27 cellular contexts compared by ENCODE assay signal in genomic region chr20:25071722-25072121, GRCh38. TPM values are rescaled to one million over a fixed set of nuclear protein-coding genes. Genes with fewer than 3 reads are reported as not detected.
DNase-seq lines count a peak whose midpoint lies in the region; ATAC-seq and TF ChIP-seq lines count a peak whose summit lies in the region.
"Had no signal": no experiment of that assay in that cellular context is flagged by ENCODE, and none has a peak within 500 bp of the region (broad histone marks: within the 10 kb centered on the region; RNA-seq: fewer than 3 reads in every experiment).

No MANE protein-coding gene starts in this region.

- H3K4me1 Mint-ChIP-seq in endothelial cell (ENCODE audit: unreplicated experiment), result peaks cover 4% of the 10 kb centered on the region
- no peaks in the 10 kb centered on the region for H3K4me1 Mint-ChIP-seq in activated CD4-positive, alpha-beta T cell treated with anti-CD3 and anti-CD28 coated beads, Interleukin-2, amount 10 ng/mL, durations not matched to agents 24 days and 14 days
- H3K4me1 Mint-ChIP-seq in activated CD4-positive, alpha-beta memory T cell treated with anti-CD3 and anti-CD28 coated beads, Interleukin-2, amount 10 ng/mL, durations not matched to agents 7 days and 5 days, result no peaks in the 10 kb centered on the region
- H3K4me1 Mint-ChIP-seq: activated B cell treated with CpG ODN at 0.5 μM for 24 hours, memory B cell had no signal

- intact Hi-C loops in activated CD4-positive, alpha-beta T cell treated with anti-CD3 and anti-CD28 coated beads, Interleukin-2, amount 10 ng/mL, durations not matched to agents 24 days and 14 days (cut with micrococcal nuclease), result no loop called here

- ATAC-seq in HG03159 (IDR thresholded peaks at IDR 0.05; ENCODE audit: unreplicated experiment), result no peak
- ATAC-seq: left colon had no signal

- no peak overlapping the region for H3K4me3 ChIP-seq in H7 (ENCODE audit: insufficient read depth, low read depth, low read length)
- H3K4me3 ChIP-seq: BLaER1 treated with 17β-estradiol and CSF1 and Interleukin-3, amounts not matched to agents 10 nM and 100 nM; cardiac muscle cell; esophagus muscularis mucosa; HAP-1; heart right ventricle; prostate gland; SJSA1; thyroid gland had no signal

- no peak overlapping the region for H3K4me3 Mint-ChIP-seq in endothelial cell (ENCODE audit: unreplicated experiment)
- no peak overlapping the region for H3K4me3 Mint-ChIP-seq in activated CD4-positive, alpha-beta T cell treated with anti-CD3 and anti-CD28 coated beads, Interleukin-2, amount 10 ng/mL, durations not matched to agents 24 days and 14 days
- H3K4me3 Mint-ChIP-seq in activated CD4-positive, alpha-beta memory T cell treated with anti-CD3 and anti-CD28 coated beads, Interleukin-2, amount 10 ng/mL, durations not matched to agents 7 days and 5 days, result no peak overlapping the region
- H3K4me3 Mint-ChIP-seq: activated B cell treated with CpG ODN at 0.5 μM for 24 hours; activated naive CD8-positive, alpha-beta T cell; memory B cell; stimulated activated naive CD8-positive, alpha-beta T cell treated with anti-CD3 and anti-CD28 coated beads, Interleukin-15, Interleukin-2, amounts not matched to agents 100 ng/mL and 50 ng/mL, for 24 hours had no signal

- TF ChIP-seq RAD21 in Ishikawa (IDR thresholded peaks at IDR 0.05; ENCODE audit: low read depth), result no peak

- H3K27ac Mint-ChIP-seq in endothelial cell (ENCODE audit: unreplicated experiment), result no peak overlapping the region
- no peak overlapping the region for H3K27ac Mint-ChIP-seq in activated CD4-positive, alpha-beta T cell treated with anti-CD3 and anti-CD28 coated beads, Interleukin-2, amount 10 ng/mL, durations not matched to agents 24 days and 14 days
- no peak overlapping the region for H3K27ac Mint-ChIP-seq in activated CD4-positive, alpha-beta memory T cell treated with anti-CD3 and anti-CD28 coated beads, Interleukin-2, amount 10 ng/mL, durations not matched to agents 7 days and 5 days
- H3K27ac Mint-ChIP-seq: activated B cell treated with CpG ODN at 0.5 μM for 24 hours; activated naive CD8-positive, alpha-beta T cell; activated T-helper 2 cell treated with anti-CD3 and anti-CD28 coated beads, Interferon-gamma antibody, Interleukin-2, Interleukin-4, amounts not matched to agents 10 μg/mL and 5 μg/mL and 100 μg/mL, durations not matched to agents 14 hours and 24 hours and 36 hours; memory B cell; stimulated activated naive CD8-positive, alpha-beta T cell treated with anti-CD3 and anti-CD28 coated beads, Interleukin-15, Interleukin-2, amounts not matched to agents 100 ng/mL and 50 ng/mL, for 24 hours had no signal

- no peaks in the 10 kb centered on the region; the same call in 1 of the 2 replicates for H3K27me3 ChIP-seq in H7 (ENCODE audit: control insufficient read depth, insufficient read depth, low read length)
- H3K27me3 ChIP-seq: BLaER1 treated with 17β-estradiol and CSF1 and Interleukin-3, amounts not matched to agents 10 nM and 100 nM; thyroid gland had no signal

- no peaks in the 10 kb centered on the region for H3K36me3 Mint-ChIP-seq in endothelial cell (ENCODE audit: low read depth, unreplicated experiment)
- no peaks in the 10 kb centered on the region for H3K36me3 Mint-ChIP-seq in activated CD4-positive, alpha-beta T cell treated with anti-CD3 and anti-CD28 coated beads, Interleukin-2, amount 10 ng/mL, durations not matched to agents 24 days and 14 days (ENCODE audit: low read depth)
- no peaks in the 10 kb centered on the region for H3K36me3 Mint-ChIP-seq in activated CD4-positive, alpha-beta memory T cell treated with anti-CD3 and anti-CD28 coated beads, Interleukin-2, amount 10 ng/mL, durations not matched to agents 7 days and 5 days (ENCODE audit: low read depth)
- H3K36me3 Mint-ChIP-seq: activated naive CD8-positive, alpha-beta T cell; memory B cell had no signal

- no peak for TF ChIP-seq EP300 in Ishikawa (IDR thresholded peaks at IDR 0.05; ENCODE audit: borderline replicate concordance)

- POLR2A ChIA-PET in activated CD4-positive, alpha-beta memory T cell treated with anti-CD3 and anti-CD28 coated beads, Interleukin-2, amount 10 ng/mL, durations not matched to agents 7 days and 5 days (lab: Charles Lee), result interaction anchor here (2.1 kb wide), 1 partner anchor 14 kb away, joined by 10 read pairs; the partner anchor contains the start of gene ACSS1

- DNase-seq in H7 (peak; percentile 61), endothelial cell (ENCODE audit: low spot score) (peak; percentile 2)
- peak; percentile 16 for DNase-seq in stimulated activated CD8-positive, alpha-beta memory T cell treated with anti-CD3 and anti-CD28 coated beads, Interleukin-4, amount 100 ng/mL, for 48 hours
- no peak for DNase-seq in activated CD4-positive, alpha-beta T cell treated with anti-CD3 and anti-CD28 coated beads, Interleukin-2, amount 10 ng/mL, durations not matched to agents 24 days and 14 days
- no peak for DNase-seq in activated CD4-positive, alpha-beta memory T cell treated with anti-CD3 and anti-CD28 coated beads, Interleukin-2, amount 10 ng/mL, durations not matched to agents 7 days and 5 days
- DNase-seq: activated B cell treated with CpG ODN at 0.5 μM for 24 hours; activated CD4-positive, alpha-beta T cell treated with anti-CD3 and anti-CD28 coated beads, Interleukin-2, amount 50 U/mL, for 4 hours; aorta; COR-L47; cortex of kidney; foreskin melanocyte; left colon; NCI-H2107; thyroid gland had no signal

- H3K27me3 Mint-ChIP-seq in endothelial cell (ENCODE audit: unreplicated experiment), result peaks cover 3% of the 10 kb centered on the region
- H3K27me3 Mint-ChIP-seq in activated CD4-positive, alpha-beta T cell treated with anti-CD3 and anti-CD28 coated beads, Interleukin-2, amount 10 ng/mL, durations not matched to agents 24 days and 14 days, result peaks cover 60% of the 10 kb centered on the region
- peaks cover 61% of the 10 kb centered on the region for H3K27me3 Mint-ChIP-seq in activated CD4-positive, alpha-beta memory T cell treated with anti-CD3 and anti-CD28 coated beads, Interleukin-2, amount 10 ng/mL, durations not matched to agents 7 days and 5 days

- no peak for TF ChIP-seq CTCF in endothelial cell (IDR thresholded peaks at IDR 0.05; ENCODE audit: unreplicated experiment)

- CTCF ChIA-PET in activated CD4-positive, alpha-beta memory T cell treated with anti-CD3 and anti-CD28 coated beads, Interleukin-2, amount 10 ng/mL, durations not matched to agents 7 days and 5 days (lab: Charles Lee), result interaction anchor here (1.6 kb wide), 1 partner anchor 13 kb away, joined by 3 read pairs; no protein-coding TSS in a partner anchor

- no peaks in the 10 kb centered on the region for H3K9me3 Mint-ChIP-seq in endothelial cell (ENCODE audit: unreplicated experiment)
- H3K9me3 Mint-ChIP-seq in activated CD4-positive, alpha-beta T cell treated with anti-CD3 and anti-CD28 coated beads, Interleukin-2, amount 10 ng/mL, durations not matched to agents 24 days and 14 days, result no peaks in the 10 kb centered on the region
- no peaks in the 10 kb centered on the region for H3K9me3 Mint-ChIP-seq in activated CD4-positive, alpha-beta memory T cell treated with anti-CD3 and anti-CD28 coated beads, Interleukin-2, amount 10 ng/mL, durations not matched to agents 7 days and 5 days
- H3K9me3 Mint-ChIP-seq: activated B cell treated with CpG ODN at 0.5 μM for 24 hours; activated T-helper 2 cell treated with anti-CD3 and anti-CD28 coated beads, Interferon-gamma antibody, Interleukin-2, Interleukin-4, amounts not matched to agents 10 μg/mL and 5 μg/mL and 100 μg/mL, durations not matched to agents 14 hours and 24 hours and 36 hours; memory B cell; stimulated activated naive CD8-positive, alpha-beta T cell treated with anti-CD3 and anti-CD28 coated beads, Interleukin-15, Interleukin-2, amounts not matched to agents 100 ng/mL and 50 ng/mL, for 24 hours had no signal

- no peaks in the 10 kb centered on the region for H3K36me3 ChIP-seq in H7 (replicated peaks; ENCODE audit: control insufficient read depth, insufficient read depth, low read length)
- H3K36me3 ChIP-seq: BLaER1 treated with 17β-estradiol and CSF1 and Interleukin-3, amounts not matched to agents 10 nM and 100 nM; cardiac muscle cell; esophagus muscularis mucosa; HAP-1; heart right ventricle; prostate gland; SJSA1; thyroid gland had no signal

TF ChIP-seq in Ishikawa, 13 proteins besides CTCF, POLR2A, EP300 and RAD21:
- TF ChIP-seq TEAD4 (IDR thresholded peaks at IDR 0.05) (0 out of 2 replicates have a peak, but pooled peaks have one; percentile 27), ZBTB7A (IDR thresholded peaks at IDR 0.05; ENCODE audit: low read depth) (no peak), NFIC (IDR thresholded peaks at IDR 0.05) (no peak)
TF ChIP-seq in Ishikawa: peak in this region for 1.

RNA-seq across cellular contexts. Expression of gene VSX1, which starts 10.2 kb away (rescaled TPM):
- total RNA-seq in H7 (2014; rRNA removed; shearing (Covaris generic)), result not detected in 2 replicates
- total RNA-seq in endothelial cell (ENCODE audit: unreplicated experiment), result not detected
- total RNA-seq in activated CD4-positive, alpha-beta T cell treated with anti-CD3 and anti-CD28 coated beads, Interleukin-2, amount 10 ng/mL, durations not matched to agents 24 days and 14 days, result not detected in 2 replicates
- not detected for total RNA-seq in activated CD4-positive, alpha-beta memory T cell treated with anti-CD3 and anti-CD28 coated beads, Interleukin-2, amount 10 ng/mL, durations not matched to agents 7 days and 5 days
- total RNA-seq: activated B cell treated with CpG ODN at 0.5 μM for 24 hours; activated T-helper 2 cell treated with anti-CD3 and anti-CD28 coated beads, Interferon-gamma antibody, Interleukin-2, Interleukin-4, amounts not matched to agents 10 μg/mL and 5 μg/mL and 100 μg/mL, durations not matched to agents 14 hours and 24 hours and 36 hours; aorta; cardiac muscle cell; left colon; prostate gland; SJSA1; thyroid gland had no signal

RNA-seq across cellular contexts. Expression of gene ACSS1, which starts 13.8 kb away (rescaled TPM):
- not detected in 2 replicates for total RNA-seq in H7 (2014; rRNA removed; shearing (Covaris generic))
- 15.5 TPM for total RNA-seq in endothelial cell (ENCODE audit: unreplicated experiment)
- total RNA-seq in activated CD4-positive, alpha-beta T cell treated with anti-CD3 and anti-CD28 coated beads, Interleukin-2, amount 10 ng/mL, durations not matched to agents 24 days and 14 days, result 13.0 and 13.5 TPM in 2 replicates
- total RNA-seq in activated CD4-positive, alpha-beta memory T cell treated with anti-CD3 and anti-CD28 coated beads, Interleukin-2, amount 10 ng/mL, durations not matched to agents 7 days and 5 days, result 10 to 100 TPM; 38.3 to 40.3 TPM
- total RNA-seq: cardiac muscle cell had no signal

Comparison
In these comparisons a context has a peak if more than half of its experiments do, and no peak if none do; other contexts are left out.
1. DNase-seq: peak in H7 (single experiment), endothelial cell (single experiment) and stimulated activated CD8-positive, alpha-beta memory T cell treated with anti-CD3 and anti-CD28 coated beads, Interleukin-4, amount 100 ng/mL, for 48 hours (single experiment); none in activated CD4-positive, alpha-beta T cell treated with anti-CD3 and anti-CD28 coated beads, Interleukin-2, amount 10 ng/mL, durations not matched to agents 24 days and 14 days (single experiment) and activated CD4-positive, alpha-beta memory T cell treated with anti-CD3 and anti-CD28 coated beads, Interleukin-2, amount 10 ng/mL, durations not matched to agents 7 days and 5 days (single experiment).
2. RNA of gene ACSS1, which starts 13.8 kb away (total RNA-seq): 38.3 to 40.3 TPM in activated CD4-positive, alpha-beta memory T cell treated with anti-CD3 and anti-CD28 coated beads, Interleukin-2, amount 10 ng/mL, durations not matched to agents 7 days and 5 days, 15.5 TPM in endothelial cell (single experiment) and 13.0 to 13.5 TPM in activated CD4-positive, alpha-beta T cell treated with anti-CD3 and anti-CD28 coated beads, Interleukin-2, amount 10 ng/mL, durations not matched to agents 24 days and 14 days; not detected in H7; every median in the first group is over 10 times any median in the second.